Comparison of ENCODE assay signal across 26 cellular contexts in genomic region chr7:10618934-10619333, GRCh38.
DNase-seq lines count a peak whose midpoint lies in the region; ATAC-seq, FAIRE-seq and TF ChIP-seq lines count a peak whose summit lies in the region.
"Had no signal": no experiment of that assay in that cellular context is flagged by ENCODE, and none has a peak within 500 bp of the region (broad histone marks: within the 10 kb centered on the region; RNA-seq: fewer than 3 reads in every experiment).

No MANE protein-coding gene starts in this region.

- H3K4me3 Mint-ChIP-seq in GM23338, result no peak overlapping the region
- H3K4me3 Mint-ChIP-seq: CD8-positive, alpha-beta memory T cell; HFFc6 had no signal

- peak overlapping the region; percentile 22 for H3K4me2 ChIP-seq in GM23338
- H3K4me2 ChIP-seq in H1 (ENCODE audit: insufficient read depth in 1 of 2, low read depth in 2 of 2, low read length in 2 of 2), result 0 out of 4 replicates have a peak overlapping the region, but pooled peaks of 1 of the 2 experiments have one; percentile 11

- no peak overlapping the region for H2AK5ac ChIP-seq in H1 (ENCODE audit: low read depth, low read length)

- no peak overlapping the region for H2AFZ ChIP-seq in GM23338
- peak overlapping the region; percentile 53; the same call in 1 of the 2 replicates for H2AFZ ChIP-seq in H1 (ENCODE audit: low read length)

- no peak overlapping the region for H3K18ac ChIP-seq in H1 (ENCODE audit: extremely low read depth, low read length)

- no peaks in the 10 kb centered on the region for H3K79me2 ChIP-seq in GM23338 (replicated peaks; ENCODE audit: insufficient read depth)
- no peaks in the 10 kb centered on the region for H3K79me2 ChIP-seq in H1 (ENCODE audit: control insufficient read depth in 1 of 2, insufficient read depth in 2 of 2, low read length in 2 of 2)

- no peak overlapping the region for H2BK5ac ChIP-seq in H1 (ENCODE audit: low read depth, low read length)

- H3K4ac ChIP-seq in H1 (replicated peaks; ENCODE audit: insufficient read length, low read depth, low read length), result no peak overlapping the region

- POLR2A ChIA-PET in H1 (lab: Charles Lee; ENCODE audit: partially characterized antibody), result no interaction called here

- H3K27me3 Mint-ChIP-seq in GM23338 (ENCODE audit: insufficient read depth, low read depth, poor library complexity), result no peaks in the 10 kb centered on the region
- H3K27me3 Mint-ChIP-seq: CD8-positive, alpha-beta memory T cell had no signal

- H3K27me3 ChIP-seq in GM23338 (ENCODE audit: insufficient read depth) (no peaks in the 10 kb centered on the region), HUES64 (ENCODE audit: insufficient read depth, low read length) (no peaks in the 10 kb centered on the region), H1 (replicated peaks in 1 of 4; ENCODE audit: control insufficient read depth in 3 of 4, extremely low read depth in 1 of 4, insufficient read depth in 3 of 4, low read length in 3 of 4) (no peaks in the 10 kb centered on the region), breast epithelium (no peaks in the 10 kb centered on the region), vagina (no peaks in the 10 kb centered on the region), foreskin keratinocyte (no peaks in the 10 kb centered on the region)
- H3K27me3 ChIP-seq: SJCRH30 had no signal

- no peaks in the 10 kb centered on the region; the same call in 1 of the 2 replicates for H3K9me2 ChIP-seq in GM23338 (ENCODE audit: insufficient read depth)

- H3K27ac Mint-ChIP-seq in GM23338, result peak overlapping the region; percentile 92
- H3K27ac Mint-ChIP-seq: CD8-positive, alpha-beta memory T cell; HFFc6 had no signal

- peaks cover 15% of the 10 kb centered on the region for H3K4me1 Mint-ChIP-seq in GM23338
- H3K4me1 Mint-ChIP-seq: CD8-positive, alpha-beta memory T cell had no signal

- no peaks in the 10 kb centered on the region for H3K79me1 ChIP-seq in H1 (ENCODE audit: low read depth, low read length)

- H3K36me3 ChIP-seq in GM23338 (ENCODE audit: insufficient read depth), result no peaks in the 10 kb centered on the region
- H3K36me3 ChIP-seq in HUES64 (ENCODE audit: insufficient read depth, low read length), result no peaks in the 10 kb centered on the region
- no peaks in the 10 kb centered on the region for H3K36me3 ChIP-seq in H1 (ENCODE audit: control insufficient read depth in 2 of 4, insufficient read depth in 4 of 4, low read length in 3 of 4)
- no peaks in the 10 kb centered on the region for H3K36me3 ChIP-seq in mesodermal cell (ENCODE audit: control insufficient read depth, insufficient read depth, low read length)
- H3K36me3 ChIP-seq in breast epithelium, result no peaks in the 10 kb centered on the region
- no peaks in the 10 kb centered on the region for H3K36me3 ChIP-seq in vagina
- H3K36me3 ChIP-seq: SJCRH30 had no signal

- H3K9ac ChIP-seq in HUES64 (ENCODE audit: low read depth, low read length) (peak overlapping the region; percentile 48; the same call in 1 of the 2 replicates), H1 (replicated peaks in 1 of 4; ENCODE audit: extremely low read depth in 1 of 4, low read depth in 3 of 4, low read length in 3 of 4) (no peak overlapping the region)

- no peak overlapping the region for H2BK20ac ChIP-seq in H1 (ENCODE audit: low read length)

- H3K27ac ChIP-seq in GM23338 (ENCODE audit: low read depth) (0 out of 2 replicates have a peak overlapping the region, but pooled peaks have one; percentile 8), HUES64 (ENCODE audit: low read depth, low read length) (peak overlapping the region; percentile 66), H1 (ENCODE audit: low read depth, low read length) (no peak overlapping the region), mesodermal cell (ENCODE audit: low read depth, low read length, severe bottlenecking) (peak overlapping the region; percentile 43), breast epithelium (no peak overlapping the region), vagina (no peak overlapping the region), foreskin keratinocyte (no peak overlapping the region)
- H3K27ac ChIP-seq: C4-2B, SJCRH30 had no signal

- TF ChIP-seq RAD21 in H1 (IDR thresholded peaks at IDR 0.05 in 1 of 2, conservative IDR thresholded peaks at IDR 0.05 in 1 of 2; ENCODE audit: low read depth in 2 of 2, low read length in 2 of 2), result no peak

- H3K36me3 Mint-ChIP-seq in GM23338 (ENCODE audit: low read depth), result peaks cover 4% of the 10 kb centered on the region; the same call in 1 of the 3 replicates
- H3K36me3 Mint-ChIP-seq: CD8-positive, alpha-beta memory T cell had no signal

- H4K8ac ChIP-seq in H1 (ENCODE audit: extremely low read depth, insufficient read depth, low read length), result no peak overlapping the region

- TF ChIP-seq POLR2A in H1 (IDR thresholded peaks at IDR 0.05; ENCODE audit: control extremely low read depth in 1 of 2, low read depth in 2 of 2, low read length in 2 of 2) (no peak), breast epithelium (IDR thresholded peaks at IDR 0.05) (no peak), vagina (IDR thresholded peaks at IDR 0.05) (no peak)

- intact Hi-C loops in breast epithelium (cut with DNase I; ENCODE audit: low total_unique reads), result loop anchor here (5.0 kb wide), 1 partner anchor 503 kb away; no protein-coding TSS in a partner anchor
- intact Hi-C loops in posterior cingulate gyrus (cut with DNase I), result no loop called here
- intact Hi-C loops in vagina (cut with DNase I), result no loop called here

- H4K5ac ChIP-seq in H1 (ENCODE audit: insufficient read length, low read depth, low read length), result no peak overlapping the region

- no peak for TF ChIP-seq CTCF in GM23338 (conservative IDR thresholded peaks at IDR 0.05; ENCODE audit: low read depth in 2 of 2)
- no peak for TF ChIP-seq CTCF in H1 (IDR thresholded peaks at IDR 0.05; ENCODE audit: control extremely low read depth in 1 of 3, insufficient read depth in 1 of 3, low read depth in 1 of 3, low read length in 3 of 3)
- TF ChIP-seq CTCF in breast epithelium (IDR thresholded peaks at IDR 0.05), result no peak
- no peak for TF ChIP-seq CTCF in vagina (IDR thresholded peaks at IDR 0.05)
- TF ChIP-seq CTCF in foreskin keratinocyte (conservative IDR thresholded peaks at IDR 0.05), result no peak

- H3K56ac ChIP-seq in H1 (replicated peaks; ENCODE audit: insufficient read length, low read depth, low read length), result no peak overlapping the region

- no peak overlapping the region for H3K14ac ChIP-seq in H1 (ENCODE audit: insufficient read length)

- H2BK120ac ChIP-seq in H1 (replicated peaks; ENCODE audit: low read depth, low read length), result no peak overlapping the region

- no peak overlapping the region for H3K23ac ChIP-seq in H1 (ENCODE audit: insufficient read length)

- H3K9me3 Mint-ChIP-seq in GM23338, result peaks cover 6% of the 10 kb centered on the region

- H3K23me2 ChIP-seq in H1 (ENCODE audit: low read depth, low read length), result no peaks in the 10 kb centered on the region

- no peak for TF ChIP-seq EP300 in H1 (IDR thresholded peaks at IDR 0.05; ENCODE audit: borderline replicate concordance in 1 of 2, low read depth in 2 of 2, low read length in 2 of 2)

- no peaks in the 10 kb centered on the region for H4K20me1 ChIP-seq in GM23338 (replicated peaks; ENCODE audit: insufficient read depth)
- no peaks in the 10 kb centered on the region for H4K20me1 ChIP-seq in H1 (replicated peaks in 1 of 2; ENCODE audit: control insufficient read depth in 1 of 2, insufficient read depth in 2 of 2, low read length in 2 of 2)

- no peak for FAIRE-seq in H1 (lab: Jason Lieb, UNC)
- FAIRE-seq: GM12892, GM18507, GM19239, RCC 7860 had no signal

- H2BK15ac ChIP-seq in H1 (ENCODE audit: low read length), result no peak overlapping the region

- H4K91ac ChIP-seq in H1 (replicated peaks; ENCODE audit: insufficient read length, low read length), result no peak overlapping the region

- ATAC-seq in GM23338 (peak; percentile 90), foreskin keratinocyte (no peak)

- no peak overlapping the region for H2BK12ac ChIP-seq in H1 (ENCODE audit: low read depth, low read length)

- peaks cover 5% of the 10 kb centered on the region; the same call in 1 of the 2 replicates for H3K9me3 ChIP-seq in HUES64 (ENCODE audit: insufficient read depth, low read depth, low read length)
- no peaks in the 10 kb centered on the region for H3K9me3 ChIP-seq in H1 (ENCODE audit: insufficient read depth in 2 of 2, low read depth in 1 of 2, low read length in 1 of 2)
- no peaks in the 10 kb centered on the region for H3K9me3 ChIP-seq in mesodermal cell (ENCODE audit: control insufficient read depth, low read length)
- no peaks in the 10 kb centered on the region for H3K9me3 ChIP-seq in breast epithelium
- no peaks in the 10 kb centered on the region for H3K9me3 ChIP-seq in vagina
- H3K9me3 ChIP-seq: SJCRH30 had no signal

- no peak overlapping the region for H3K4me3 ChIP-seq in GM23338
- H3K4me3 ChIP-seq in HUES64 (ENCODE audit: low read length), result no peak overlapping the region
- H3K4me3 ChIP-seq in H1 (ENCODE audit: extremely low read depth in 1 of 4, insufficient read depth in 2 of 4, low read depth in 3 of 4, low read length in 4 of 4), result no peak overlapping the region
- no peak overlapping the region for H3K4me3 ChIP-seq in mesodermal cell (ENCODE audit: extremely low read depth, insufficient read depth, low read length, poor library complexity, severe bottlenecking)
- H3K4me3 ChIP-seq in breast epithelium, result no peak overlapping the region
- no peak overlapping the region for H3K4me3 ChIP-seq in vagina
- H3K4me3 ChIP-seq: SJCRH30 had no signal

- peaks cover 9% of the 10 kb centered on the region for H3K4me1 ChIP-seq in GM23338 (ENCODE audit: insufficient read depth)
- H3K4me1 ChIP-seq in HUES64 (ENCODE audit: insufficient read depth, low read length), result peaks cover 19% of the 10 kb centered on the region
- peaks cover 0 to 4% (median 2%) of the 10 kb centered on the region in 4 experiments; a peak in 2 of 7 replicates for H3K4me1 ChIP-seq in H1 (replicated peaks in 1 of 4; ENCODE audit: control insufficient read depth in 3 of 4, insufficient read depth in 4 of 4, low read length in 3 of 4)
- no peaks in the 10 kb centered on the region for H3K4me1 ChIP-seq in mesodermal cell (ENCODE audit: control insufficient read depth, insufficient read depth, low read length, poor library complexity, severe bottlenecking)
- no peaks in the 10 kb centered on the region for H3K4me1 ChIP-seq in breast epithelium
- no peaks in the 10 kb centered on the region for H3K4me1 ChIP-seq in vagina
- no peaks in the 10 kb centered on the region for H3K4me1 ChIP-seq in foreskin keratinocyte
- H3K4me1 ChIP-seq: SJCRH30 had no signal

- CTCF ChIA-PET in H1 (lab: Charles Lee; ENCODE audit: partially characterized antibody), result interaction anchor here (0.6 kb wide), 1 partner anchor 18 kb away, joined by 4 read pairs; no protein-coding TSS in a partner anchor

- no peaks in the 10 kb centered on the region for H3F3A ChIP-seq in GM23338 (replicated peaks; ENCODE audit: low read depth)

- DNase-seq in GM23338 (ENCODE audit: low spot score) (peak; percentile 52), H1 (ENCODE audit: low read depth in 1 of 2, low spot score in 2 of 2) (no peak), breast epithelium (ENCODE audit: low spot score in 2 of 2) (no peak), posterior cingulate gyrus (no peak), vagina (ENCODE audit: extremely low spot score in 2 of 2) (no peak), foreskin keratinocyte (no peak)
- DNase-seq: Calu3; CD8-positive, alpha-beta memory T cell; DMS153; HFFc6; KBM-7; NCI-H1092; NCI-H1436; NCI-H187 treated with DMSO at 0.1 percent for 48 hours; NCI-H226; NCI-H524; NCI-H774; NK-92 treated with Interleukin-12 subunit alpha and Interleukin-12 subunit beta, amount 100 ng/mL, for 24 hours; SJCRH30 had no signal

- 32% methylated on average over 2 of the region's 3 CpGs for WGBS in HUES64
- WGBS in H1 (ENCODE audit: extremely low coverage in 1 of 2, insufficient coverage in 1 of 2, insufficient read length in 1 of 2, insufficient replicate concordance in 2 of 2, low coverage in 1 of 2, low lambda C conversion rate in 2 of 2, missing lambda C conversion rate in 1 of 2), 2 experiments, result 52% methylated on average over 3 of the region's 3 CpGs; no CpG with 5 or more reads in 1 of the 2 experiments
- 20 to 42% methylated on average over 1 to 2 of the region's 3 CpGs for WGBS in mesodermal cell (ENCODE audit: insufficient coverage in 2 of 2), 2 experiments

Comparison
In these comparisons a context has a peak if more than half of its experiments do, and no peak if none do; other contexts are left out.
1. H3K27ac ChIP-seq: peak in GM23338 (single experiment), HUES64 (single experiment) and mesodermal cell (single experiment); none in H1 (single experiment), breast epithelium (0 of 2), vagina (single experiment) and foreskin keratinocyte (single experiment).